In the genomic region with DNA sequence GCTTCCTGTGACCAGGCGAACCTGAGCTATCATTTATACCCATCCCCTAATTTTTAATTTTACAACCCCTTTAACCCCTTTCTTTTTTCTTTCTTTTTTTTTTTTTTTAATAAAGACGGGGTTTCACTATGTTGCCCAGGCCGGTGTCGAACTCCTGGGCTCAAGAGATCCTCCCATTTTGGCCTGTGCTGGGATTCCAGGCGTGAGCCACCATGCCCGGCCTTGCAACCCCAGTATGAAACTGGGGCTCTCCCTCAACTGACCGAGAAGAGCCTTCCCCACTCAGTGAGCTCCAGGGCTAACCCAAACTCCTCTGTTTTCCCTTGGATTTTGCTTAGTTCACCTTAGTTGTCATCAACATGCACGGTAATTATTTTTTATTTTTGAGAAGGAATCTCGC, we compare ENCODE assay signal across 8 cellular contexts. TPM values are rescaled to one million over a fixed set of nuclear protein-coding genes. Genes with fewer than 3 reads are reported as not detected.
A peak's percentile ranks its signal among the peaks of the same experiment; 100 is the strongest.
DNase-seq lines count a peak whose midpoint lies in the region; ATAC-seq and TF ChIP-seq lines count a peak whose summit lies in the region.

No MANE protein-coding gene starts in this region.

- H2AFZ ChIP-seq in PC-9, result peak overlapping the region; percentile 88; the same call in 1 of the 2 replicates

- peak overlapping the region; percentile 60 for H3K27ac ChIP-seq in DOHH2 (ENCODE audit: low read depth, low read length)
- peak overlapping the region; percentile 81 for H3K27ac ChIP-seq in PC-9
- H3K27ac ChIP-seq in ovary, result peak overlapping the region; percentile 70 to 87

- intact Hi-C loops in PC-9 (cut with micrococcal nuclease; ENCODE audit: unreplicated experiment) (no loop called here), ovary (cut with DNase I) (no loop called here)

- no peaks in the 10 kb centered on the region for H3K9me2 ChIP-seq in DOHH2 (replicated peaks; ENCODE audit: control insufficient read depth, low read length)
- no peaks in the 10 kb centered on the region for H3K9me2 ChIP-seq in PC-9 (ENCODE audit: insufficient read depth)

- H3K36me3 ChIP-seq in DOHH2 (ENCODE audit: control insufficient read depth, low read length) (peaks cover 81% of the 10 kb centered on the region), PC-9 (ENCODE audit: low read depth) (no peaks in the 10 kb centered on the region; the same call in 1 of the 2 replicates), ovary (no peaks in the 10 kb centered on the region)

- no peak for ATAC-seq in HG02571 (IDR thresholded peaks at IDR 0.05; ENCODE audit: unreplicated experiment)

- H3K4me2 ChIP-seq in DOHH2 (ENCODE audit: low read length), result peak overlapping the region; percentile 80
- peak overlapping the region; percentile 79 for H3K4me2 ChIP-seq in PC-9

- no TSS peak for BruUV-seq in PC-9 (replicated peaks; lab: Mats Ljungman, UMichigan)

- 23 to 29% (median 23%) methylated on average over 9 of the region's 9 CpGs for WGBS in ovary, 3 donors

- CTCF ChIA-PET in PC-9 (lab: Charles Lee), result interaction anchor here (0.6 kb wide), 1 partner anchor 92 kb away, joined by 4 read pairs; no protein-coding TSS in a partner anchor

- POLR2A ChIA-PET in PC-9 (lab: Charles Lee; ENCODE audit: unreplicated experiment), result interaction anchor here (0.6 kb wide), 1 partner anchor 16 kb away, joined by 4 read pairs; a partner anchor contains a TSS

- TF ChIP-seq CTCF in DOHH2 (IDR thresholded peaks at IDR 0.05; ENCODE audit: low read depth, low read length, poor library complexity, severe bottlenecking), result no peak
- no peak for TF ChIP-seq CTCF in PC-9 (conservative IDR thresholded peaks at IDR 0.05)
- TF ChIP-seq CTCF in epithelial cell of esophagus (IDR thresholded peaks at IDR 0.05; ENCODE audit: insufficient read depth, low read depth, low read length, missing control alignments), result no peak
- no peak for TF ChIP-seq CTCF in ovary (IDR thresholded peaks at IDR 0.05)

- no peak for TF ChIP-seq EP300 in ovary (IDR thresholded peaks at IDR 0.05)

- H3K4me3 ChIP-seq in DOHH2 (ENCODE audit: low read length), result peak overlapping the region; percentile 98
- H3K4me3 ChIP-seq in PC-9, result peak overlapping the region; percentile 94
- H3K4me3 ChIP-seq in epithelial cell of esophagus (ENCODE audit: low read length), result peak overlapping the region; percentile 98
- peak overlapping the region; percentile 85 for H3K4me3 ChIP-seq in ovary

- H3K9me3 ChIP-seq in DOHH2 (ENCODE audit: control insufficient read depth, insufficient read depth, low read length) (no peaks in the 10 kb centered on the region), PC-9 (ENCODE audit: insufficient read depth, low read depth) (no peaks in the 10 kb centered on the region), ovary (no peaks in the 10 kb centered on the region)

- H4K20me1 ChIP-seq in DOHH2 (ENCODE audit: control insufficient read depth, insufficient read depth, low read depth, low read length) (no peaks in the 10 kb centered on the region), PC-9 (ENCODE audit: insufficient read depth) (no peaks in the 10 kb centered on the region)

- H3K27me3 ChIP-seq in DOHH2 (ENCODE audit: control insufficient read depth, low read length) (no peaks in the 10 kb centered on the region), PC-9 (ENCODE audit: insufficient read depth, low read depth) (no peaks in the 10 kb centered on the region), ovary (no peaks in the 10 kb centered on the region)

- H3K4me1 ChIP-seq in DOHH2 (ENCODE audit: control insufficient read depth, low read length) (peaks cover 32% of the 10 kb centered on the region), PC-9 (replicated peaks; ENCODE audit: insufficient read depth) (0 out of 2 replicates have a peak, but pooled peaks cover 10% of the 10 kb centered on the region), ovary (ENCODE audit: insufficient read depth) (peaks cover 12% of the 10 kb centered on the region)

- DNase-seq in PC-9 (no peak), epithelial cell of esophagus (ENCODE audit: low read depth) (no peak), ovary (no peak), KG1 (lab: John Stamatoyannopoulos, UW) (no peak), NK-92 (lab: John Stamatoyannopoulos, UW; ENCODE audit: unreplicated experiment) (no peak), T1000 (lab: John Stamatoyannopoulos, UW) (no peak)

- TF ChIP-seq POLR2A in ovary (IDR thresholded peaks at IDR 0.05), result no peak

- no peaks in the 10 kb centered on the region for H3F3A ChIP-seq in DOHH2 (ENCODE audit: control insufficient read depth, insufficient read depth)
- H3F3A ChIP-seq in PC-9 (ENCODE audit: insufficient read depth, low read depth), result no peaks in the 10 kb centered on the region

- peaks cover 80% of the 10 kb centered on the region for H3K79me2 ChIP-seq in DOHH2 (ENCODE audit: control insufficient read depth, low read length)
- peaks cover 26% of the 10 kb centered on the region for H3K79me2 ChIP-seq in PC-9 (ENCODE audit: low read depth)

RNA-seq across cellular contexts. Expression of a gene that starts 1.0 kb away (rescaled TPM):
- total RNA-seq in PC-9 (2021), result 17.0 and 23.0 TPM in 2 replicates
- 10 to 100 TPM; 12.8 to 61.9 (median 50.9) TPM for total RNA-seq in ovary
- polyA plus RNA-seq in ovary, result 10 to 100 TPM in 1 of 2 donors, 1 to 10 TPM in 1; 9.2 to 21.9 TPM

RNA-seq across cellular contexts. Expression of a gene that starts 1.3 kb away (rescaled TPM):
- total RNA-seq in PC-9 (2021), result 32.2 and 32.9 TPM in 2 replicates
- 100 to 1,000 TPM in 3 of 7 donors, 10 to 100 TPM in 4; 76.7 to 481 (median 87.4) TPM for total RNA-seq in ovary
- polyA plus RNA-seq in ovary, result 100 to 1,000 TPM; 302 to 369 TPM

RNA-seq across cellular contexts. Expression of a gene that starts 16.4 kb away (rescaled TPM):
- total RNA-seq in PC-9 (2021) (5.9 and 8.5 TPM in 2 replicates), ovary (10 to 100 TPM; 24.8 to 35.8 (median 30.5) TPM)
- polyA plus RNA-seq in ovary, result 10 to 100 TPM; 11.9 to 28.8 TPM
